In the genomic region with DNA sequence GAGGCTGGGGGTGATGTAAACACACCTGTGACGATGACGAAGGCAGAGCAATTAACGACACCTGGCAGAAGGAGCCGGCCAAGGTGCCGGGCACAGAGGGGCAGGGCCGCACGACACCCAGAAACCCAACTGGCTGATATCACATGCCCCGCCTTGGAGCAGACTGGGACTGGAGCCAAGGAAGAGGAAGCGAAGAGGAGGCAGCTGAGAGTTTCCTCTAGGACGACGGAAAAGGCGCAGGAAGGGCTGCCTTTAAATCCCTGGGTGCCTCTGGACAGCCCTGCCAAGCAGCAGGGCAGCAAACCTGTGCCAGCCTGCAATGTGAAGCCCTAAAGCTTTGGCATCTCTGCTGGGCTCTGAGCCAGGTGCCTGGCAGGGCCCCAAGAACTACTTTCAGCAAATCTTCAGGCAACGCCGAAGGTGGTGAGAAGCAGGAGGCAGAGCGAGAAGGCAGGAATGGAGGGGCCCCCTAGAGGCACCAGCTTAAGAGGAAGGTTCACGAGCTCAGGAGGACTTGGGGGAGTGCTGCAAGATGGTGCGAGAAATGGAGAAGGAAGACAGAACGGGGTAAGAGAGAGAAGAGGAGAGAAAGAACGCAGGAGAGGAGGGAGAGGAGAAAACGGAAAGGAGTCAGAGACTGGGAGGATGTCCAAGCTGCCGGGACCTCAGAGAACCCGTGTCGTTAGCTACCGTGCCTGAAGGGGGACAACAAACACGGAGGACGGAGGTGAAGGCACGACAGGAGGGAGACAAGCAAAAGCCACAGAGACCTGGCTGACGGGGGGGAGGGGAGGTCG, we compare ENCODE assay signal across 8 cellular contexts. TPM values are rescaled to one million over a fixed set of nuclear protein-coding genes. Genes with fewer than 3 reads are reported as not detected.
DNase-seq lines count a peak whose midpoint lies in the region; ATAC-seq, FAIRE-seq and TF ChIP-seq lines count a peak whose summit lies in the region.

No MANE protein-coding gene starts in this region.

- FAIRE-seq in GM19239 (lab: Jason Lieb, UNC): no peak

- peak overlapping the region in 4 of 8 donors; percentile 4 to 81 (median 28) for H3K27ac Mint-ChIP-seq in CD8-positive, alpha-beta memory T cell
- H3K27ac Mint-ChIP-seq in chondrocyte (ENCODE audit: unreplicated experiment): peak overlapping the region; percentile 94

- H3K9me3 ChIP-seq in CD8-positive, alpha-beta memory T cell (ENCODE audit: low read length): no peaks in the 10 kb centered on the region
- no peaks in the 10 kb centered on the region for H3K9me3 ChIP-seq in left lung
- H3K9me3 ChIP-seq in stomach smooth muscle (ENCODE audit: control insufficient read depth in 2 of 2, low read length in 2 of 2): no peaks in the 10 kb centered on the region

- H3K27me3 ChIP-seq in CD8-positive, alpha-beta memory T cell (ENCODE audit: insufficient read depth, low read length, poor library complexity, severe bottlenecking): peaks cover 6% of the 10 kb centered on the region
- H3K27me3 ChIP-seq in left lung: peaks cover 0 to 24% of the 10 kb centered on the region in 2 donors
- H3K27me3 ChIP-seq in stomach smooth muscle (ENCODE audit: control insufficient read depth in 1 of 2, insufficient read depth in 2 of 2, low read length in 2 of 2): no peaks in the 10 kb centered on the region

- peak; percentile 68 for TF ChIP-seq CTCF in chondrocyte (IDR thresholded peaks at IDR 0.05)
- no peak for TF ChIP-seq CTCF in left lung (IDR thresholded peaks at IDR 0.05)

- H3K9ac ChIP-seq in stomach smooth muscle (ENCODE audit: low read length in 2 of 2): peak overlapping the region; percentile 58 to 69

- H3K4me3 Mint-ChIP-seq in CD8-positive, alpha-beta memory T cell: peak overlapping the region in 6 of 7 donors; percentile 60 to 83 (median 71)
- H3K4me3 Mint-ChIP-seq in chondrocyte (ENCODE audit: unreplicated experiment): peak overlapping the region; percentile 59

- H3K4me1 ChIP-seq in CD8-positive, alpha-beta memory T cell (ENCODE audit: insufficient read depth, low read length): peaks cover 3% of the 10 kb centered on the region
- H3K4me1 ChIP-seq in left lung (peaks cover 20 to 27% of the 10 kb centered on the region in 2 donors), stomach smooth muscle (ENCODE audit: control insufficient read depth, insufficient read depth, low read length) (peaks cover 93% of the 10 kb centered on the region)

- H3K4me1 Mint-ChIP-seq in CD8-positive, alpha-beta memory T cell: peaks cover 5 to 13% (median 5%) of the 10 kb centered on the region in 3 donors
- peaks cover 74% of the 10 kb centered on the region for H3K4me1 Mint-ChIP-seq in chondrocyte (ENCODE audit: low read depth)

- CTCF ChIA-PET in CD8-positive, alpha-beta memory T cell (lab: Charles Lee): interaction anchor here (0.9 to 1.5 kb wide), 2 partner anchors 46 to 119 kb away, joined by 3 to 9 read pairs; no protein-coding TSS in a partner anchor

- no peak overlapping the region for H3K27ac ChIP-seq in CD8-positive, alpha-beta memory T cell (ENCODE audit: low read depth, low read length)
- H3K27ac ChIP-seq in left lung (peak overlapping the region in 1 of 2 donors; percentile 46), stomach smooth muscle (ENCODE audit: low read length) (peak overlapping the region; percentile 85)

- no peaks in the 10 kb centered on the region for H3K9me3 Mint-ChIP-seq in CD8-positive, alpha-beta memory T cell
- no peaks in the 10 kb centered on the region for H3K9me3 Mint-ChIP-seq in chondrocyte (ENCODE audit: low read depth)

- no peaks in the 10 kb centered on the region for H3K36me3 ChIP-seq in CD8-positive, alpha-beta memory T cell (ENCODE audit: insufficient read depth, low read length)
- H3K36me3 ChIP-seq in left lung (no peaks in the 10 kb centered on the region), stomach smooth muscle (ENCODE audit: control insufficient read depth in 2 of 2, insufficient read depth in 2 of 2, low read length in 2 of 2) (peaks cover 0 to 7% of the 10 kb centered on the region in 2 donors)

- intact Hi-C loops in left lung (cut with DNase I): loop anchor here in 1 of 2 donors (10.0 kb wide), 1 partner anchor 125 kb away; no protein-coding TSS in a partner anchor

- POLR2A ChIA-PET in CD8-positive, alpha-beta memory T cell (lab: Charles Lee): no interaction called here

- peak overlapping the region; percentile 6 for H3K4me3 ChIP-seq in CD8-positive, alpha-beta memory T cell (ENCODE audit: low read length)
- H3K4me3 ChIP-seq in left lung (peak overlapping the region in 1 of 2 donors; percentile 1), stomach smooth muscle (ENCODE audit: low read length in 2 of 2) (peak overlapping the region; percentile 63 to 70)

- ATAC-seq in left lung: peak; percentile 61
- no peak for ATAC-seq in HG02623 (IDR thresholded peaks at IDR 0.05; ENCODE audit: unreplicated experiment)

- no peaks in the 10 kb centered on the region for H3K36me3 Mint-ChIP-seq in CD8-positive, alpha-beta memory T cell
- peaks cover 15% of the 10 kb centered on the region for H3K36me3 Mint-ChIP-seq in chondrocyte (ENCODE audit: low read depth)

- peaks cover 11 to 20% of the 10 kb centered on the region in 2 donors for H3K27me3 Mint-ChIP-seq in CD8-positive, alpha-beta memory T cell
- no peaks in the 10 kb centered on the region for H3K27me3 Mint-ChIP-seq in chondrocyte (ENCODE audit: low read depth)

- DNase-seq in CD8-positive, alpha-beta memory T cell: peak in 3 of 5 donors; percentile 19 to 52 (median 50)
- DNase-seq in NCI-H1105 treated with DMSO at 0.1 percent for 48 hours (lab: John Stamatoyannopoulos, UW) (peak; percentile 96), UCSD-AML1 (lab: John Stamatoyannopoulos, UW; ENCODE audit: unreplicated experiment) (peak; percentile 37), chondrocyte (ENCODE audit: low spot score) (no peak), left lung (peak in 1 of 2 donors; percentile 77), GM19239 (ENCODE audit: insufficient read length, low spot score) (no peak)

RNA-seq across cellular contexts. Expression of gene PEF1, which starts 25.3 kb away (rescaled TPM):
- total RNA-seq in CD8-positive, alpha-beta memory T cell: 10 to 100 TPM; 67.9 to 69.9 TPM
- polyA plus RNA-seq in CD8-positive, alpha-beta memory T cell: 98.9 TPM
- 48.6 to 53.0 TPM (median 52.0 TPM) in 3 replicates for total RNA-seq in chondrocyte
- 10 to 100 TPM; 70.3 to 75.8 TPM for total RNA-seq in left lung

RNA-seq across cellular contexts. Expression of gene COL16A1, which starts 33.8 kb away (rescaled TPM):
- under 1 TPM in 1 of 2 experiments, not detected in 1; 0.85 TPM for total RNA-seq in CD8-positive, alpha-beta memory T cell
- not detected for polyA plus RNA-seq in CD8-positive, alpha-beta memory T cell
- total RNA-seq in chondrocyte (230 to 272 TPM (median 262 TPM) in 3 replicates), left lung (100 to 1,000 TPM in 1 of 2 donors, 10 to 100 TPM in 1; 64.8 to 116 TPM)

RNA-seq across cellular contexts. Expression of gene HCRTR1, which starts 52.5 kb away (rescaled TPM):
- not detected for total RNA-seq in CD8-positive, alpha-beta memory T cell
- not detected for polyA plus RNA-seq in CD8-positive, alpha-beta memory T cell
- total RNA-seq in chondrocyte (0.21 to 0.45 TPM in 2 of 3 replicates, not detected in the other), left lung (not detected)

Comparison
In these comparisons a context has a peak if more than half of its experiments do, and no peak if none do; other contexts are left out.
1. DNase-seq: peak in CD8-positive, alpha-beta memory T cell (3 of 5), NCI-H1105 treated with DMSO at 0.1 percent for 48 hours (single experiment) and UCSD-AML1 (single experiment); none in chondrocyte (single experiment) and GM19239 (single experiment).
2. RNA of gene COL16A1, which starts 33.8 kb away (total RNA-seq): 230 to 272 TPM in chondrocyte and 64.8 to 116 TPM in left lung; 0.85 TPM in CD8-positive, alpha-beta memory T cell; every median in the first group is over 10 times any median in the second.